ENCODE assay signal across 24 cellular contexts in the genomic region with DNA sequence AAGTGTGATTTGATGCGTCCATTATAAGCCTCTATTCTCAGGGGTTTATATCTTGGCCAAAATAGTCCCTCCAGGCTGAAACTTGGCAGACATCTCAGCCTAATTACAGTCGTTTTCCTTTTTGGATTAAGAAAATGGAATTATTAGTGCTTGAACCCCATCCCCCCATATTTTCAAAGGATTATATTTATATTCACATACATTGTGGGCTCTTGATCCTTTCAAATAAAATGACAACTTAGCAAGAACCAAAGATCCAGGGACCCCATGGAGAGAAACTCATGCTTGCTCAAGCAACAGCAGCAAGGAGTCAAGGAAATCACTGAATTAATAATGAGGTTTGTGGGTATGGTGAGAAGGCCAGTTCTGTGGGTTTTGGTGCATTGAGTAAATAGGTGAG.
"Had no signal": no experiment of that assay in that cellular context is flagged by ENCODE, and none has a peak within 500 bp of the region (broad histone marks: within the 10 kb centered on the region; RNA-seq: fewer than 3 reads in every experiment).

No MANE protein-coding gene starts in this region.

- H3K27me3 ChIP-seq: SJSA1 had no signal

- ATAC-seq: Panc1, T-cell had no signal

- H3K4me3 ChIP-seq: SJSA1 had no signal

- DNase-seq: KBM-7, MV-4-11, NCI-H1048, NCI-H1105, NCI-H1417, NCI-H1436 treated with DMSO at 0.1 percent for 48 hours, NCI-H1694, NCI-H187 treated with DMSO at 0.1 percent for 48 hours, NCI-H2029 treated with DMSO at 0.1 percent for 48 hours, NCI-H2171, NCI-H226, NCI-H446, NCI-H510A, NCI-H524 treated with DMSO at 0.1 percent for 48 hours, NCI-H69, NCI-H82, Right ventricle myocardium superior, SIG-M5, SK-N-SH, SW 1271, T-cell had no signal

- H3K27ac ChIP-seq: RWPE1 had no signal

- H3K9me2 ChIP-seq: SK-N-SH had no signal

- H3K4me2 ChIP-seq: SK-N-SH had no signal

- H3K9me3 ChIP-seq: SJSA1, SK-N-SH had no signal

- H3K36me3 ChIP-seq: SJSA1 had no signal

- H3K9ac ChIP-seq: SK-N-SH had no signal
